ENCODE assay signal across 1 cellular context in genomic region chr16:3032624-3033023, GRCh38.
TF ChIP-seq lines count a peak whose summit lies in the region.

No MANE protein-coding gene starts in this region.

TF ChIP-seq in WTC11, 78 proteins besides CTCF, POLR2A, EP300 and RAD21 (continued from another document):
- TF ChIP-seq KAT7 (CRISPR knock-in tag; IDR thresholded peaks at IDR 0.05; ENCODE audit: borderline replicate concordance) (no peak), CBFB (CRISPR knock-in tag; IDR thresholded peaks at IDR 0.05; ENCODE audit: low read depth) (no peak), ZNF512 (CRISPR knock-in tag; IDR thresholded peaks at IDR 0.05; ENCODE audit: borderline replicate concordance) (no peak), STAT6 (CRISPR knock-in tag; conservative IDR thresholded peaks at IDR 0.05; ENCODE audit: low read depth) (no peak), NR2C2 (CRISPR knock-in tag; IDR thresholded peaks at IDR 0.05) (no peak), NR3C1 (CRISPR knock-in tag; conservative IDR thresholded peaks at IDR 0.05; ENCODE audit: low read depth) (no peak), OVOL2 (CRISPR knock-in tag; IDR thresholded peaks at IDR 0.05; ENCODE audit: borderline replicate concordance) (no peak), HMGA2 (CRISPR knock-in tag; IDR thresholded peaks at IDR 0.05) (no peak), ZNF121 (CRISPR knock-in tag; IDR thresholded peaks at IDR 0.05) (no peak)
